ENCODE assay signal across 10 cellular contexts in the genomic region with DNA sequence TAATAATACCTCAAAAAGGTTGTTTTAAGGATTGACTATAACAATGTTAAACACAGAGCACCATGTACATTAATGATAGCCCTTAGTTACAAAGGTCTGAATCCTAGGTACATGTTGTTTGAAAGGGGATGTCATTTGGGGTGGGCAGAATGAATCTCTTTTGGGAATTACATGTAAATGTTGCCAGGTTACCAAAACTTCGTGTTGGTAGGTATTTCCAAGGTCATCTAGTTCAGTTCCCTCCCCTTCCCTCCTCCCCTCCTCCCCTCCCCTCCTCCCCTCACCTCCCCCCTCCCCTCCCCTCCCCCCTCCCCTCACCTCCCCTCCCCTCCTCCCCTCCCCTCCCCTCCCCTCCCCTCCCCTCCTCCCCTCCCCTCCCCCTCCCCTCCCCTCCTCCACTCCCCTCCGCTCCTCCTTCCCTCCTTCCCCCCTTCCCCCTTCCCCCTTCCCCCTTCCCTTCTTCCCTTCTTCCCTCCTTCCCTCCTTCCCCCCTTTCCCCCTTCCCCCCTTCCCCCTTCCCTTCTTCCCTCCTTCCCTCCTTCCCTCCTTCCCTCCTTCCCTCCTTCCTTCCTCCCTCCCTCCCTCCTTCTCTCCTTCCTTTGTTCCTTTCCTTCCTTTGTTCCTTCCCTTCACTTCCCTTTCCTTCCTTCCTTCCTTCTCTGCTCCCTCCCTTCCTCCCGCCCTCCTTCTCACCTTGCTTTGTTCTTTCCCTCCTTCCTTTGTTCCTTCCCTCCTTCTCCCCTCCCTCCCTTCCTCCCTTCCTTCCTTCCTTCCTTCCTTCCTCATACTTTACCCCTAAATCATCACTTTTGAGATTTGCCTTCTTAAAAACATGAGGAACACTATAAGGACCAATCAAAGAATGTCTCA. TPM values are rescaled to one million over a fixed set of nuclear protein-coding genes. Genes with fewer than 3 reads are reported as not detected.
A peak's percentile ranks its signal among the peaks of the same experiment; 100 is the strongest.
DNase-seq lines count a peak whose midpoint lies in the region; ATAC-seq, FAIRE-seq and TF ChIP-seq lines count a peak whose summit lies in the region.
"Had no signal": no experiment of that assay in that cellular context is flagged by ENCODE, and none has a peak within 500 bp of the region (broad histone marks: within the 10 kb centered on the region; RNA-seq: fewer than 3 reads in every experiment).

No MANE protein-coding gene starts in this region.

- in situ Hi-C loops in K562 (cut with MboI) = no loop called here

- POLR2A ChIA-PET in activated CD4-positive, alpha-beta memory T cell treated with anti-CD3 and anti-CD28 coated beads for 36 hours (lab: Charles Lee) = interaction anchor here (0.5 to 2.0 kb wide), 3 partner anchors 9 to 82 kb away, joined by 3 to 14 read pairs (median 5); a partner anchor contains a TSS
- POLR2A ChIA-PET in activated CD4-positive, alpha-beta memory T cell treated with anti-CD3 and anti-CD28 coated beads, Interleukin-2, amount 10 ng/mL, durations not matched to agents 7 days and 5 days (lab: Charles Lee) = interaction anchor here (2.1 kb wide), 1 partner anchor 8 kb away, joined by 10 read pairs; a partner anchor contains a TSS
- POLR2A ChIA-PET in K562 (lab: Yijun Ruan, JAX) (no interaction called here), SK-N-SH (lab: Yijun Ruan, JAX) (no interaction called here)

- no peaks in the 10 kb centered on the region for H3K9me3 ChIP-seq in RWPE2 (ENCODE audit: severe bottlenecking)
- no peaks in the 10 kb centered on the region for H3K9me3 ChIP-seq in K562 (replicated peaks; ENCODE audit: control insufficient read depth, insufficient read depth, low read depth, low read length)
- H3K9me3 ChIP-seq in SK-N-SH = no peaks in the 10 kb centered on the region

- H3K4me2 ChIP-seq in K562 (ENCODE audit: insufficient read depth, low read length) (no peak overlapping the region), SK-N-SH (no peak overlapping the region)

- peaks cover 17% of the 10 kb centered on the region for H3K4me1 Mint-ChIP-seq in activated CD4-positive, alpha-beta memory T cell treated with anti-CD3 and anti-CD28 coated beads for 36 hours (ENCODE audit: low read depth)
- peaks cover 9% of the 10 kb centered on the region for H3K4me1 Mint-ChIP-seq in activated CD4-positive, alpha-beta memory T cell treated with anti-CD3 and anti-CD28 coated beads, Interleukin-2, amount 10 ng/mL, durations not matched to agents 7 days and 5 days

- H3K4me3 ChIP-seq in ACC112 (ENCODE audit: low read depth, low read length) (no peak overlapping the region), RWPE2 (ENCODE audit: severe bottlenecking) (no peak overlapping the region), K562 (no peak overlapping the region), SK-N-SH (ENCODE audit: low read depth in 2 of 2, low read length in 1 of 2) (no peak overlapping the region)

- H3K36me3 ChIP-seq in ACC112 (ENCODE audit: insufficient read depth, low read length) (peaks cover 4% of the 10 kb centered on the region; the same call in 1 of the 2 replicates), RWPE2 (ENCODE audit: low read depth) (no peaks in the 10 kb centered on the region; the same call in none of the 2 replicates), K562 (ENCODE audit: control insufficient read depth, insufficient read depth, low read length) (0 out of 3 replicates have a peak, but pooled peaks cover 6% of the 10 kb centered on the region), SK-N-SH (replicated peaks in 1 of 2; ENCODE audit: control insufficient read depth in 1 of 2, insufficient read depth in 2 of 2, low read length in 1 of 2) (peaks cover 7 to 12% of the 10 kb centered on the region in 2 experiments)

- TF ChIP-seq EP300 in K562 (IDR thresholded peaks at IDR 0.05; ENCODE audit: low read length) = no peak
- TF ChIP-seq EP300 in SK-N-SH (IDR thresholded peaks at IDR 0.05; ENCODE audit: borderline replicate concordance in 1 of 2, low read depth in 1 of 2, low read length in 1 of 2) = no peak

- H3K9ac ChIP-seq in K562 (ENCODE audit: insufficient read depth in 1 of 2, low read depth in 2 of 2, low read length in 2 of 2) (no peak overlapping the region), SK-N-SH (no peak overlapping the region)

- no peaks in the 10 kb centered on the region for H3K9me1 ChIP-seq in K562 (ENCODE audit: control insufficient read depth, insufficient read depth, low read length)

- H3K27me3 ChIP-seq in ACC112 (ENCODE audit: insufficient read depth, low read length) (no peaks in the 10 kb centered on the region), RWPE2 (ENCODE audit: insufficient read depth, poor library complexity, severe bottlenecking) (no peaks in the 10 kb centered on the region), K562 (ENCODE audit: control insufficient read depth in 2 of 2, insufficient read depth in 2 of 2, low read length in 2 of 2) (no peaks in the 10 kb centered on the region), SK-N-SH (ENCODE audit: insufficient read depth) (no peaks in the 10 kb centered on the region)

- H3F3A ChIP-seq in SK-N-SH (replicated peaks; ENCODE audit: insufficient read depth) = peaks cover 12% of the 10 kb centered on the region

- TF ChIP-seq CTCF in RWPE2 (IDR thresholded peaks at IDR 0.05; ENCODE audit: poor library complexity, severe bottlenecking) = no peak
- TF ChIP-seq CTCF in K562 (IDR thresholded peaks at IDR 0.05 in 2 of 3, conservative IDR thresholded peaks at IDR 0.05 in 1 of 3; ENCODE audit: insufficient read depth in 2 of 3, low read depth in 1 of 3, low read length in 3 of 3) = no peak
- no peak for TF ChIP-seq CTCF in SK-N-SH (IDR thresholded peaks at IDR 0.05)

- H3K27ac Mint-ChIP-seq in activated CD4-positive, alpha-beta memory T cell treated with anti-CD3 and anti-CD28 coated beads for 36 hours = peak overlapping the region; percentile 80
- H3K27ac Mint-ChIP-seq in activated CD4-positive, alpha-beta memory T cell treated with anti-CD3 and anti-CD28 coated beads, Interleukin-2, amount 10 ng/mL, durations not matched to agents 7 days and 5 days = no peak overlapping the region

- H3K4me3 Mint-ChIP-seq in activated CD4-positive, alpha-beta memory T cell treated with anti-CD3 and anti-CD28 coated beads for 36 hours = no peak overlapping the region
- H3K4me3 Mint-ChIP-seq in activated CD4-positive, alpha-beta memory T cell treated with anti-CD3 and anti-CD28 coated beads, Interleukin-2, amount 10 ng/mL, durations not matched to agents 7 days and 5 days = no peak overlapping the region
- H3K4me3 Mint-ChIP-seq: CD14-positive monocyte had no signal

- peaks cover 11% of the 10 kb centered on the region for H3K4me1 ChIP-seq in ACC112 (ENCODE audit: control insufficient read depth, insufficient read depth, low read length, unreplicated experiment)
- H3K4me1 ChIP-seq in RWPE2 (ENCODE audit: insufficient read depth, poor library complexity, severe bottlenecking) = peaks cover 7% of the 10 kb centered on the region
- no peaks in the 10 kb centered on the region for H3K4me1 ChIP-seq in K562 (replicated peaks in 1 of 2; ENCODE audit: control insufficient read depth in 2 of 2, insufficient read depth in 2 of 2, low read length in 2 of 2)
- H3K4me1 ChIP-seq in SK-N-SH (ENCODE audit: control insufficient read depth in 1 of 2, insufficient read depth in 2 of 2, low read depth in 1 of 2, low read length in 1 of 2) = no peaks in the 10 kb centered on the region

- no TSS peak for BruUV-seq in K562 (replicated peaks; lab: Mats Ljungman, UMichigan)

- no peaks in the 10 kb centered on the region for H4K20me1 ChIP-seq in K562 (replicated peaks; ENCODE audit: control insufficient read depth, insufficient read depth, low read length)
- H4K20me1 ChIP-seq in SK-N-SH (ENCODE audit: insufficient read depth) = peaks cover 3% of the 10 kb centered on the region; the same call in 1 of the 2 replicates

- ATAC-seq in RWPE2 (ENCODE audit: low read depth) (no peak), K562 (no peak)

- 80% methylated on average over 1 of the region's 3 CpGs for WGBS in K562 (ENCODE audit: insufficient coverage, low coverage, missing lambda C conversion rate)
- WGBS in SK-N-SH (ENCODE audit: low lambda C conversion rate) = 83% methylated on average over 3 of the region's 3 CpGs

- no peak for DNase-seq in activated CD4-positive, alpha-beta memory T cell treated with anti-CD3 and anti-CD28 coated beads for 36 hours
- DNase-seq in activated CD4-positive, alpha-beta memory T cell treated with anti-CD3 and anti-CD28 coated beads, Interleukin-2, amount 10 ng/mL, durations not matched to agents 7 days and 5 days = no peak
- DNase-seq in RWPE2 (ENCODE audit: low spot score) (no peak), K562 (ENCODE audit: extremely low read depth in 1 of 4, low spot score in 3 of 4) (no peak), NCI-H2196 treated with DMSO at 0.1 percent for 48 hours (lab: John Stamatoyannopoulos, UW; ENCODE audit: unreplicated experiment) (no peak), SK-N-SH (no peak), NCI-H187 treated with DMSO at 0.1 percent for 48 hours (lab: John Stamatoyannopoulos, UW) (no peak)
- DNase-seq: NCI-H2107 had no signal

- H3K9me2 ChIP-seq in SK-N-SH = no peaks in the 10 kb centered on the region

- no peaks in the 10 kb centered on the region for H3K27me3 Mint-ChIP-seq in activated CD4-positive, alpha-beta memory T cell treated with anti-CD3 and anti-CD28 coated beads for 36 hours
- H3K27me3 Mint-ChIP-seq in activated CD4-positive, alpha-beta memory T cell treated with anti-CD3 and anti-CD28 coated beads, Interleukin-2, amount 10 ng/mL, durations not matched to agents 7 days and 5 days = no peaks in the 10 kb centered on the region

- H3K27ac ChIP-seq in ACC112 (ENCODE audit: low read depth, low read length) (peak overlapping the region; percentile 82), RWPE2 (ENCODE audit: poor library complexity, severe bottlenecking) (peak overlapping the region; percentile 18), K562 (ENCODE audit: extremely low read depth, low read depth, low read length) (no peak overlapping the region), SK-N-SH (ENCODE audit: low read depth in 2 of 2, low read length in 1 of 2) (no peak overlapping the region)

- H3K9me3 Mint-ChIP-seq in activated CD4-positive, alpha-beta memory T cell treated with anti-CD3 and anti-CD28 coated beads for 36 hours = no peaks in the 10 kb centered on the region
- no peaks in the 10 kb centered on the region for H3K9me3 Mint-ChIP-seq in activated CD4-positive, alpha-beta memory T cell treated with anti-CD3 and anti-CD28 coated beads, Interleukin-2, amount 10 ng/mL, durations not matched to agents 7 days and 5 days
- H3K9me3 Mint-ChIP-seq: CD14-positive monocyte had no signal

- H3K79me2 ChIP-seq in ACC112 (ENCODE audit: control insufficient read depth, insufficient read depth, low read length, unreplicated experiment) (peaks cover 26% of the 10 kb centered on the region), K562 (ENCODE audit: control insufficient read depth, insufficient read depth, low read length) (peaks cover 3% of the 10 kb centered on the region; the same call in 1 of the 3 replicates), SK-N-SH (ENCODE audit: insufficient read depth) (peaks cover 42% of the 10 kb centered on the region)

- no peak for FAIRE-seq in K562 (lab: Jason Lieb, UNC)

- TF ChIP-seq RAD21 in K562 (CRISPR knock-in tag; conservative IDR thresholded peaks at IDR 0.05 in 1 of 2, IDR thresholded peaks at IDR 0.05 in 1 of 2) = no peak
- no peak for TF ChIP-seq RAD21 in SK-N-SH (IDR thresholded peaks at IDR 0.05; ENCODE audit: low read length)

- no peak for TF ChIP-seq POLR2A in K562 (conservative IDR thresholded peaks at IDR 0.05)

- H2AFZ ChIP-seq in ACC112 (ENCODE audit: low read length, unreplicated experiment) = no peak overlapping the region
- H2AFZ ChIP-seq in K562 (ENCODE audit: low read depth, low read length) = no peak overlapping the region
- H2AFZ ChIP-seq in SK-N-SH (ENCODE audit: low read depth) = no peak overlapping the region

- intact Hi-C loops in activated CD4-positive, alpha-beta memory T cell treated with anti-CD3 and anti-CD28 coated beads for 36 hours (cut with micrococcal nuclease) = no loop called here
- intact Hi-C loops in K562 (cut with micrococcal nuclease) = no loop called here

- peaks cover 6% of the 10 kb centered on the region for H3K36me3 Mint-ChIP-seq in activated CD4-positive, alpha-beta memory T cell treated with anti-CD3 and anti-CD28 coated beads for 36 hours
- peaks cover 6% of the 10 kb centered on the region for H3K36me3 Mint-ChIP-seq in activated CD4-positive, alpha-beta memory T cell treated with anti-CD3 and anti-CD28 coated beads, Interleukin-2, amount 10 ng/mL, durations not matched to agents 7 days and 5 days (ENCODE audit: low read depth)

- CTCF ChIA-PET in activated CD4-positive, alpha-beta memory T cell treated with anti-CD3 and anti-CD28 coated beads for 36 hours (lab: Charles Lee) = interaction anchor here (0.6 to 2.4 kb wide), 7 partner anchors 9 to 274 kb away, joined by 3 to 25 read pairs (median 4); no protein-coding TSS in a partner anchor
- CTCF ChIA-PET in activated CD4-positive, alpha-beta memory T cell treated with anti-CD3 and anti-CD28 coated beads, Interleukin-2, amount 10 ng/mL, durations not matched to agents 7 days and 5 days (lab: Charles Lee) = interaction anchor here (0.6 to 1.9 kb wide), 3 partner anchors 9 to 296 kb away, joined by 3 to 13 read pairs (median 3); no protein-coding TSS in a partner anchor
- CTCF ChIA-PET in K562 (lab: Yijun Ruan, JAX; ENCODE audit: low intra/inter-chr PET ratio) = no interaction called here
- CTCF ChIA-PET in SK-N-SH (lab: Yijun Ruan, JAX) = interaction anchor here (0.7 kb wide), 1 partner anchor 17 kb away, joined by 5 read pairs; no protein-coding TSS in a partner anchor

RNA-seq across cellular contexts. Expression of a gene that starts 8.1 kb away (rescaled TPM):
- total RNA-seq in activated CD4-positive, alpha-beta memory T cell treated with anti-CD3 and anti-CD28 coated beads for 36 hours = 10 to 100 TPM; 24.3 to 24.5 TPM
- 10 to 100 TPM; 32.9 to 37.3 TPM for total RNA-seq in activated CD4-positive, alpha-beta memory T cell treated with anti-CD3 and anti-CD28 coated beads, Interleukin-2, amount 10 ng/mL, durations not matched to agents 7 days and 5 days
- total RNA-seq in K562 (2011; cell fraction: chromatin; rRNA removed; ENCODE audit: low replicate concordance) = 27.4 and 67.4 TPM in 2 replicates
- total RNA-seq in K562 (2011; cell fraction: nucleolus; rRNA removed) = 15.8 and 20.4 TPM in 2 replicates
- total RNA-seq in K562 (2011; cell fraction: nucleoplasm; rRNA removed) = 33.9 and 50.8 TPM in 2 replicates
- total RNA-seq in K562 (2014; rRNA removed) (20.1 and 20.8 TPM in 2 replicates), K562 (2014; rRNA removed; fragmentation: Illumina TruSeq; extraction: Trizol) (20.9 and 26.7 TPM in 2 replicates), K562 (2015; rRNA removed; fragmentation: Illumina TruSeq; extraction: Trizol) (21.4 and 22.1 TPM in 2 replicates), K562 (2021) (20.4 and 21.2 TPM in 2 replicates)
- polyA plus RNA-seq in K562 (2011; rRNA removed) (12.2 and 15.9 TPM in 2 replicates), K562 (2014; fragmentation: Illumina TruSeq; extraction: Trizol) (14.9 and 15.7 TPM in 2 replicates), K562 (2014; fragmentation: Nextera tagmentation; extraction: Ambion mirVana) (10 to 100 TPM in 1 of 2 experiments, 1 to 10 TPM in 1; 9.3 to 13.3 TPM), K562 (2014; rRNA removed) (15.7 and 16.0 TPM in 2 replicates), SK-N-SH (2012; rRNA removed) (8.3 and 12.4 TPM in 2 replicates)
- polyA plus RNA-seq in K562 (2011; cell fraction: cytosol; rRNA removed) = 8.9 and 11.0 TPM in 2 replicates
- 16.9 and 18.1 TPM in 2 replicates for polyA plus RNA-seq in K562 (2011; cell fraction: nucleus; rRNA removed)
- polyA plus RNA-seq in K562 (2012) = 8.7 and 9.5 TPM in 2 replicates
- polyA minus RNA-seq in K562 (2011; rRNA and poly(A)+ RNA removed) = 24.5 and 26.7 TPM in 2 replicates
- polyA minus RNA-seq in K562 (2011; cell fraction: cytosol; rRNA and poly(A)+ RNA removed) = 7.0 and 9.0 TPM in 2 replicates
- polyA minus RNA-seq in K562 (2011; cell fraction: nucleus; rRNA and poly(A)+ RNA removed) = 37.7 and 53.9 TPM in 2 replicates
- 8.6 and 8.7 TPM in 2 replicates for polyA plus RNA-seq in SK-N-SH (2012; cell fraction: cytosol; rRNA removed)
- 20.7 and 21.4 TPM in 2 replicates for polyA plus RNA-seq in SK-N-SH (2012; cell fraction: nucleus; rRNA removed)

RNA-seq across cellular contexts. Expression of a gene that starts 8.4 kb away (rescaled TPM):
- total RNA-seq in activated CD4-positive, alpha-beta memory T cell treated with anti-CD3 and anti-CD28 coated beads for 36 hours = 10 to 100 TPM; 40.1 to 40.7 TPM
- total RNA-seq in activated CD4-positive, alpha-beta memory T cell treated with anti-CD3 and anti-CD28 coated beads, Interleukin-2, amount 10 ng/mL, durations not matched to agents 7 days and 5 days = 10 to 100 TPM; 46.3 to 47.0 TPM
- total RNA-seq in K562 (2011; cell fraction: chromatin; rRNA removed; ENCODE audit: low replicate concordance) = 21.1 and 36.0 TPM in 2 replicates
- total RNA-seq in K562 (2011; cell fraction: nucleolus; rRNA removed) = 12.8 and 13.3 TPM in 2 replicates
- 19.5 and 20.5 TPM in 2 replicates for total RNA-seq in K562 (2011; cell fraction: nucleoplasm; rRNA removed)
- total RNA-seq in K562 (2014; rRNA removed) = 13.6 and 14.1 TPM in 2 replicates
- total RNA-seq in K562 (2014; rRNA removed; fragmentation: Illumina TruSeq; extraction: Trizol) = 20.1 and 20.3 TPM in 2 replicates
- total RNA-seq in K562 (2015; rRNA removed; fragmentation: Illumina TruSeq; extraction: Trizol) = 25.1 and 26.0 TPM in 2 replicates
- total RNA-seq in K562 (2021) = 18.1 and 19.3 TPM in 2 replicates
- polyA plus RNA-seq in K562 (2011; rRNA removed) = 18.3 and 20.7 TPM in 2 replicates
- 4.8 and 9.3 TPM in 2 replicates for polyA plus RNA-seq in K562 (2011; cell fraction: cytosol; rRNA removed)
- 46.1 and 62.4 TPM in 2 replicates for polyA plus RNA-seq in K562 (2011; cell fraction: nucleus; rRNA removed)
- 14.5 and 16.2 TPM in 2 replicates for polyA plus RNA-seq in K562 (2012)
- polyA plus RNA-seq in K562 (2014; fragmentation: Illumina TruSeq; extraction: Trizol) = 18.3 and 24.0 TPM in 2 replicates
- 10 to 100 TPM; 21.5 to 30.1 TPM for polyA plus RNA-seq in K562 (2014; fragmentation: Nextera tagmentation; extraction: Ambion mirVana)
- 28.5 and 30.5 TPM in 2 replicates for polyA plus RNA-seq in K562 (2014; rRNA removed)
- 16.4 and 19.0 TPM in 2 replicates for polyA minus RNA-seq in K562 (2011; rRNA and poly(A)+ RNA removed)
- 4.9 and 6.0 TPM in 2 replicates for polyA minus RNA-seq in K562 (2011; cell fraction: cytosol; rRNA and poly(A)+ RNA removed)
- 19.4 and 32.9 TPM in 2 replicates for polyA minus RNA-seq in K562 (2011; cell fraction: nucleus; rRNA and poly(A)+ RNA removed)
- 12.5 and 20.7 TPM in 2 replicates for polyA plus RNA-seq in SK-N-SH (2012; rRNA removed)
- 14.1 and 15.4 TPM in 2 replicates for polyA plus RNA-seq in SK-N-SH (2012; cell fraction: cytosol; rRNA removed)
- 14.7 and 43.1 TPM in 2 replicates for polyA plus RNA-seq in SK-N-SH (2012; cell fraction: nucleus; rRNA removed)

Comparison
In these comparisons a context has a peak if more than half of its experiments do, and no peak if none do; other contexts are left out.
1. H3K27ac ChIP-seq: peak in ACC112 (single experiment) and RWPE2 (single experiment); none in K562 (single experiment) and SK-N-SH (0 of 2).
2. POLR2A ChIA-PET loops: an anchor here in activated CD4-positive, alpha-beta memory T cell treated with anti-CD3 and anti-CD28 coated beads for 36 hours (0.5 to 2.0 kb wide) and activated CD4-positive, alpha-beta memory T cell treated with anti-CD3 and anti-CD28 coated beads, Interleukin-2, amount 10 ng/mL, durations not matched to agents 7 days and 5 days (2.1 kb wide); none called in K562 and SK-N-SH.